ENCODE assay signal across 8 cellular contexts in genomic region chr4:139455187-139455586, GRCh38. TPM values are rescaled to one million over a fixed set of nuclear protein-coding genes. Genes with fewer than 3 reads are reported as not detected.
A peak's percentile ranks its signal among the peaks of the same experiment; 100 is the strongest.
DNase-seq lines count a peak whose midpoint lies in the region; ATAC-seq and TF ChIP-seq lines count a peak whose summit lies in the region.

No MANE protein-coding gene starts in this region.

- no peak for ATAC-seq in activated CD8-positive, alpha-beta memory T cell treated with anti-CD3 and anti-CD28 coated beads, Interleukin-2, amount 10 ng/mL, durations not matched to agents 7 days and 5 days
- ATAC-seq in thoracic aorta (ENCODE audit: insufficient number of reproducible peaks, low FRiP score, low read depth), result no peak
- no peak for ATAC-seq in GM19324 (IDR thresholded peaks at IDR 0.05; ENCODE audit: low FRiP score, unreplicated experiment)
- no peak for ATAC-seq in HG03439 (IDR thresholded peaks at IDR 0.05; ENCODE audit: unreplicated experiment)

- H3K4me1 ChIP-seq in liver (ENCODE audit: control insufficient read depth in 4 of 4, insufficient read depth in 4 of 4, low read length in 3 of 4) (peaks cover 3 to 50% (median 29%) of the 10 kb centered on the region in 4 donors), thoracic aorta (ENCODE audit: control insufficient read depth in 1 of 2, low read depth in 2 of 2) (peaks cover 45 to 62% of the 10 kb centered on the region in 2 donors)

- H3K27me3 ChIP-seq in liver (ENCODE audit: control insufficient read depth in 4 of 4, insufficient read depth in 4 of 4, low read length in 3 of 4), result no peaks in the 10 kb centered on the region
- no peaks in the 10 kb centered on the region for H3K27me3 ChIP-seq in thoracic aorta (replicated peaks; ENCODE audit: insufficient read depth)

- peak overlapping the region; percentile 91 to 94 for H3K9ac ChIP-seq in liver (ENCODE audit: low read depth in 1 of 2, low read length in 2 of 2)

- H3K27ac ChIP-seq in liver (ENCODE audit: low read depth in 1 of 2, low read length in 2 of 2) (peak overlapping the region; percentile 97), thoracic aorta (peak overlapping the region; percentile 79 to 96)

- no peaks in the 10 kb centered on the region for H3K9me3 ChIP-seq in liver (ENCODE audit: control insufficient read depth in 4 of 4, low read length in 3 of 4)
- H3K9me3 ChIP-seq in thoracic aorta, result no peaks in the 10 kb centered on the region

- no peak for TF ChIP-seq RAD21 in liver (IDR thresholded peaks at IDR 0.05)

- peak overlapping the region; percentile 88 for H3K27ac Mint-ChIP-seq in activated CD8-positive, alpha-beta memory T cell treated with anti-CD3 and anti-CD28 coated beads, Interleukin-2, amount 10 ng/mL, durations not matched to agents 7 days and 5 days
- H3K27ac Mint-ChIP-seq in activated naive CD8-positive, alpha-beta T cell, result no peak overlapping the region

- no peaks in the 10 kb centered on the region for H3K36me3 ChIP-seq in liver (ENCODE audit: control insufficient read depth in 4 of 4, insufficient read depth in 3 of 4, low read depth in 1 of 4, low read length in 3 of 4)
- no peaks in the 10 kb centered on the region for H3K36me3 ChIP-seq in thoracic aorta

- CTCF ChIA-PET in activated CD8-positive, alpha-beta memory T cell treated with anti-CD3 and anti-CD28 coated beads, Interleukin-2, amount 10 ng/mL, durations not matched to agents 7 days and 5 days (lab: Charles Lee), result no interaction called here

- peaks cover 8% of the 10 kb centered on the region for H3K36me3 Mint-ChIP-seq in activated CD8-positive, alpha-beta memory T cell treated with anti-CD3 and anti-CD28 coated beads, Interleukin-2, amount 10 ng/mL, durations not matched to agents 7 days and 5 days
- no peaks in the 10 kb centered on the region for H3K36me3 Mint-ChIP-seq in activated naive CD8-positive, alpha-beta T cell

- H3K4me3 ChIP-seq in liver (ENCODE audit: low read depth in 1 of 3, low read length in 3 of 3) (peak overlapping the region; percentile 75 to 99 (median 92)), thoracic aorta (peak overlapping the region; percentile 93)

- DNase-seq in activated CD8-positive, alpha-beta memory T cell treated with anti-CD3 and anti-CD28 coated beads, Interleukin-2, amount 10 ng/mL, durations not matched to agents 7 days and 5 days, result no peak
- no peak for DNase-seq in activated CD8-positive, alpha-beta memory T cell treated with anti-CD3 and anti-CD28 coated beads for 24 hours
- DNase-seq in thoracic aorta (ENCODE audit: low spot score), result no peak
- DNase-seq in NCI-H446 treated with DMSO at 0.1 percent for 48 hours (lab: John Stamatoyannopoulos, UW), result no peak

- TF ChIP-seq CTCF in liver (IDR thresholded peaks at IDR 0.05; ENCODE audit: low read depth, low read length, missing input control) (no peak), thoracic aorta (IDR thresholded peaks at IDR 0.05) (no peak)

- H3K4me3 Mint-ChIP-seq in activated CD8-positive, alpha-beta memory T cell treated with anti-CD3 and anti-CD28 coated beads, Interleukin-2, amount 10 ng/mL, durations not matched to agents 7 days and 5 days, result peak overlapping the region; percentile 82
- H3K4me3 Mint-ChIP-seq in activated naive CD8-positive, alpha-beta T cell, result peak overlapping the region; percentile 95

- no peaks in the 10 kb centered on the region for H3K27me3 Mint-ChIP-seq in activated CD8-positive, alpha-beta memory T cell treated with anti-CD3 and anti-CD28 coated beads, Interleukin-2, amount 10 ng/mL, durations not matched to agents 7 days and 5 days
- H3K27me3 Mint-ChIP-seq in activated naive CD8-positive, alpha-beta T cell, result no peaks in the 10 kb centered on the region

- no peaks in the 10 kb centered on the region for H3K9me3 Mint-ChIP-seq in activated CD8-positive, alpha-beta memory T cell treated with anti-CD3 and anti-CD28 coated beads, Interleukin-2, amount 10 ng/mL, durations not matched to agents 7 days and 5 days (ENCODE audit: low read depth)
- no peaks in the 10 kb centered on the region for H3K9me3 Mint-ChIP-seq in activated naive CD8-positive, alpha-beta T cell (ENCODE audit: low read depth)

- 18% methylated on average over 6 of the region's 6 CpGs for WGBS in liver

- peaks cover 65% of the 10 kb centered on the region for H3K4me1 Mint-ChIP-seq in activated CD8-positive, alpha-beta memory T cell treated with anti-CD3 and anti-CD28 coated beads, Interleukin-2, amount 10 ng/mL, durations not matched to agents 7 days and 5 days
- peaks cover 72% of the 10 kb centered on the region for H3K4me1 Mint-ChIP-seq in activated naive CD8-positive, alpha-beta T cell (ENCODE audit: low read depth)

TF ChIP-seq in liver, 16 proteins besides CTCF, POLR2A, EP300 and RAD21:
- TF ChIP-seq HNF4A (conservative IDR thresholded peaks at IDR 0.05) (no peak), NR2F2 (IDR thresholded peaks at IDR 0.05) (no peak)

RNA-seq across cellular contexts. Expression of gene RAB33B, which starts 1.3 kb away (rescaled TPM):
- 1 to 10 TPM; 5.4 to 7.4 TPM for total RNA-seq in activated CD8-positive, alpha-beta memory T cell treated with anti-CD3 and anti-CD28 coated beads, Interleukin-2, amount 10 ng/mL, durations not matched to agents 7 days and 5 days
- total RNA-seq in liver (10 to 100 TPM in 1 of 2 donors, 1 to 10 TPM in 1; 7.2 to 38.9 TPM), thoracic aorta (10 to 100 TPM in 1 of 2 donors, 1 to 10 TPM in 1; 8.7 to 14.2 TPM)
- polyA plus RNA-seq in liver, result 1 to 10 TPM; 7.6 to 9.6 TPM
